Comparison of ENCODE assay signal across 33 cellular contexts in the genomic region with DNA sequence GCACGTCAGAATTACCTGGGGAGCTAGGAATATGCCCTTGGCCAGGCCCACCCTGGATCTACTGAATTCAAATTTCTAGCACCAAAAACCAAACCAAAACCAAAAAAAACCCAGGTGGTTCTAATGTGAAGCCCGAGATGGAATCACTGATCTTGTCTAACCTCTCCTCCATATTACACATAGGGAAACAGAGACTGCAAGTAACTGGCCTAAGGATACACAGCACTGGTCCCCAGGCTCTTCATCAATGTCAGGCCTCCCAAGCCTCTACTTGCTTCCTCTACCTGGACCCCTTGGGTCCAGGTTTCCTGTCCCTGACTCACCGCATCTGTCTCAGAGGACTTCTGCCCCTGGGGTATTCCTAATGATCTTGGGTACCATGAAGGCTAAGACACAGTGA.
"Had no signal": no experiment of that assay in that cellular context is flagged by ENCODE, and none has a peak within 500 bp of the region (broad histone marks: within the 10 kb centered on the region; RNA-seq: fewer than 3 reads in every experiment).

No MANE protein-coding gene starts in this region.

- H3K27me3 ChIP-seq: adrenal gland, ascending aorta, cardiac muscle cell, heart left ventricle, ovary, spleen, suprapubic skin, tibial artery, upper lobe of right lung had no signal

- ATAC-seq: activated CD4-positive, CD25-positive, alpha-beta regulatory T cell treated with anti-CD3 and anti-CD28 coated beads, Interleukin-2, amount 50 U/mL, for 24 hours; esophagus mucosa; heart left ventricle; left lobe of liver; upper lobe of right lung had no signal

- H3K9me3 ChIP-seq: adrenal gland, ascending aorta, heart left ventricle, neutrophil, ovary, prostate gland, spleen, suprapubic skin, tibial artery, upper lobe of right lung had no signal

- H3K27ac ChIP-seq: ascending aorta, neutrophil, ovary, prostate gland, tibial artery, WERI-Rb-1 had no signal

- H3K36me3 Mint-ChIP-seq: activated naive CD8-positive, alpha-beta T cell treated with anti-CD3 and anti-CD28 coated beads for 36 hours; brain had no signal

- H3K4me3 ChIP-seq: adrenal gland, ascending aorta, cardiac muscle cell, heart left ventricle, ovary, prostate gland, spleen, suprapubic skin, tibial artery, upper lobe of right lung had no signal

- H3K36me3 ChIP-seq: adrenal gland, cardiac muscle cell, neutrophil, ovary, prostate gland, upper lobe of right lung, WERI-Rb-1 had no signal

- FAIRE-seq: kidney had no signal

- H3K9me3 Mint-ChIP-seq: activated naive CD4-positive, alpha-beta T cell treated with anti-CD3 and anti-CD28 coated beads for 36 hours; activated naive CD8-positive, alpha-beta T cell treated with anti-CD3 and anti-CD28 coated beads for 36 hours; brain; dendritic cell treated with granulocyte-macrophage colony-stimulating factor and Interleukin-4, amounts not matched to agents 40 ng/mL and 50 ng/mL, for 4 days; endodermal cell; immature natural killer cell; nephron; T-helper 1 cell treated with Interleukin-12 subunit alpha and Interleukin-12 subunit beta and Interleukin-4 antibody, amounts not matched to agents 30 μg/mL and 1 μg/mL, for 36 hours had no signal

- H3K4me3 Mint-ChIP-seq: activated naive CD4-positive, alpha-beta T cell treated with anti-CD3 and anti-CD28 coated beads for 36 hours; activated naive CD8-positive, alpha-beta T cell treated with anti-CD3 and anti-CD28 coated beads for 36 hours; brain; dendritic cell treated with granulocyte-macrophage colony-stimulating factor and Interleukin-4, amounts not matched to agents 40 ng/mL and 50 ng/mL, for 4 days; endodermal cell; immature natural killer cell; nephron; T-helper 1 cell treated with Interleukin-12 subunit alpha and Interleukin-12 subunit beta and Interleukin-4 antibody, amounts not matched to agents 30 μg/mL and 1 μg/mL, for 36 hours had no signal

- H3K27me3 Mint-ChIP-seq: activated naive CD8-positive, alpha-beta T cell treated with anti-CD3 and anti-CD28 coated beads for 36 hours had no signal

- H3K4me1 Mint-ChIP-seq: endodermal cell had no signal

- DNase-seq: activated CD4-positive, alpha-beta T cell treated with anti-CD3 and anti-CD28 coated beads for 48 hours; activated CD4-positive, alpha-beta T cell treated with anti-CD3 and anti-CD28 coated beads, Interleukin-2, amount 50 U/mL, for 48 hours; activated CD8-positive, alpha-beta memory T cell treated with anti-CD3 and anti-CD28 coated beads for 24 hours; activated effector memory CD4-positive, alpha-beta T cell treated with Interleukin-2 at 50 U/mL for 16 hours; activated naive CD4-positive, alpha-beta T cell treated with anti-CD3 and anti-CD28 coated beads for 36 hours; activated naive CD8-positive, alpha-beta T cell treated with anti-CD3 and anti-CD28 coated beads for 36 hours; adrenal gland; endodermal cell; foreskin fibroblast; hypothalamus; immature natural killer cell; mammary epithelial cell; stimulated activated naive CD4-positive, alpha-beta T cell; T1000; tibial artery; upper lobe of right lung; WERI-Rb-1 had no signal

- H3K27ac Mint-ChIP-seq: activated naive CD4-positive, alpha-beta T cell treated with anti-CD3 and anti-CD28 coated beads for 36 hours; activated naive CD8-positive, alpha-beta T cell treated with anti-CD3 and anti-CD28 coated beads for 36 hours; endodermal cell; T-helper 1 cell treated with Interleukin-12 subunit alpha and Interleukin-12 subunit beta and Interleukin-4 antibody, amounts not matched to agents 30 μg/mL and 1 μg/mL, for 36 hours had no signal
